9 cellular contexts compared by ENCODE assay signal in genomic region chr1:37595440-37596181, GRCh38. TPM values are rescaled to one million over a fixed set of nuclear protein-coding genes. Genes with fewer than 3 reads are reported as not detected.
A peak's percentile ranks its signal among the peaks of the same experiment; 100 is the strongest.
DNase-seq lines count a peak whose midpoint lies in the region; ATAC-seq, FAIRE-seq and TF ChIP-seq lines count a peak whose summit lies in the region.
"Had no signal": no experiment of that assay in that cellular context is flagged by ENCODE, and none has a peak within 500 bp of the region (broad histone marks: within the 10 kb centered on the region; RNA-seq: fewer than 3 reads in every experiment).

TSS of gene GNL2 (minus strand) at chr1:37595937. CDS start at chr1:37595822, 115 bp downstream.

- intact Hi-C loops in kidney (cut with DNase I), result no loop called here

- DNase-seq in AG10803 (ENCODE audit: low read depth) (peak; percentile 93), NCI-H460 (ENCODE audit: extremely low read depth, low read depth) (peak; percentile 88), cerebellum (ENCODE audit: low spot score) (peak; percentile 98), kidney (peak; percentile 99)
- peak; percentile 94 for DNase-seq in activated CD4-positive, alpha-beta T cell treated with anti-CD3 and anti-CD28 coated beads for 1 hour
- peak; percentile 98 for DNase-seq in stimulated activated CD4-positive, alpha-beta T cell treated with anti-CD3 and anti-CD28 coated beads, Interleukin-15, amount 100 ng/mL, for 24 hours

- H3K36me3 ChIP-seq in kidney (ENCODE audit: control insufficient read depth in 1 of 2, insufficient read depth in 2 of 2, low read length in 2 of 2), result peaks cover 8 to 12% of the 10 kb centered on the region in 2 donors

- no peak for FAIRE-seq in kidney (lab: Jason Lieb, UNC)
- FAIRE-seq: TTC549 had no signal

- peak within 1 kb of the TSS; percentile 99 for H3K4me3 ChIP-seq in AG10803 (ENCODE audit: low read length)
- H3K4me3 ChIP-seq in kidney (ENCODE audit: low read length in 2 of 2), result peak within 1 kb of the TSS; percentile 95 to 100

- ATAC-seq in GM19043 (IDR thresholded peaks at IDR 0.05; ENCODE audit: low read depth, unreplicated experiment), result peak; percentile 98
- peak; percentile 88 for ATAC-seq in HG03378 (IDR thresholded peaks at IDR 0.05; ENCODE audit: unreplicated experiment)

- TF ChIP-seq CTCF in AG10803 (conservative IDR thresholded peaks at IDR 0.05; ENCODE audit: low read length) (no peak), kidney (IDR thresholded peaks at IDR 0.05; ENCODE audit: borderline replicate concordance, extremely low read depth, insufficient read depth) (no peak)

- H3K9ac ChIP-seq in kidney (ENCODE audit: low read length in 2 of 2), result peak within 1 kb of the TSS; percentile 68 to 88

- no peaks in the 10 kb centered on the region for H3K9me3 ChIP-seq in kidney (ENCODE audit: control insufficient read depth in 1 of 2, low read length in 2 of 2)

- peak within 1 kb of the TSS; percentile 85 to 89 for H3K27ac ChIP-seq in kidney (ENCODE audit: low read depth in 2 of 2, low read length in 2 of 2)

- peaks cover 0 to 9% of the 10 kb centered on the region in 2 donors for H3K4me1 ChIP-seq in kidney (ENCODE audit: control insufficient read depth in 1 of 2, insufficient read depth in 1 of 2, low read depth in 1 of 2, low read length in 2 of 2)

RNA-seq across cellular contexts. Expression of gene GNL2, which starts in this region (rescaled TPM):
- total RNA-seq in NCI-H460 (2014; rRNA removed; shearing (Covaris generic)), result 34.8 and 50.8 TPM in 2 replicates
- 56.7 and 67.9 TPM in 2 replicates for polyA plus RNA-seq in NCI-H460 (2014; cell fraction: nucleus; rRNA removed)
- total RNA-seq in cerebellum, result 39.9 TPM
- total RNA-seq in kidney, result 35.9 TPM
- 36.7 TPM for polyA plus RNA-seq in kidney (ENCODE audit: insufficient read depth, low read depth, low replicate concordance)

Comparison
In these comparisons a context has a peak if more than half of its experiments do, and no peak if none do; other contexts are left out.
1. Peak in every context shown above with its lines: DNase-seq, ATAC-seq, H3K4me3 ChIP-seq and H3K27ac ChIP-seq.